8 cellular contexts compared by ENCODE assay signal in the genomic region with DNA sequence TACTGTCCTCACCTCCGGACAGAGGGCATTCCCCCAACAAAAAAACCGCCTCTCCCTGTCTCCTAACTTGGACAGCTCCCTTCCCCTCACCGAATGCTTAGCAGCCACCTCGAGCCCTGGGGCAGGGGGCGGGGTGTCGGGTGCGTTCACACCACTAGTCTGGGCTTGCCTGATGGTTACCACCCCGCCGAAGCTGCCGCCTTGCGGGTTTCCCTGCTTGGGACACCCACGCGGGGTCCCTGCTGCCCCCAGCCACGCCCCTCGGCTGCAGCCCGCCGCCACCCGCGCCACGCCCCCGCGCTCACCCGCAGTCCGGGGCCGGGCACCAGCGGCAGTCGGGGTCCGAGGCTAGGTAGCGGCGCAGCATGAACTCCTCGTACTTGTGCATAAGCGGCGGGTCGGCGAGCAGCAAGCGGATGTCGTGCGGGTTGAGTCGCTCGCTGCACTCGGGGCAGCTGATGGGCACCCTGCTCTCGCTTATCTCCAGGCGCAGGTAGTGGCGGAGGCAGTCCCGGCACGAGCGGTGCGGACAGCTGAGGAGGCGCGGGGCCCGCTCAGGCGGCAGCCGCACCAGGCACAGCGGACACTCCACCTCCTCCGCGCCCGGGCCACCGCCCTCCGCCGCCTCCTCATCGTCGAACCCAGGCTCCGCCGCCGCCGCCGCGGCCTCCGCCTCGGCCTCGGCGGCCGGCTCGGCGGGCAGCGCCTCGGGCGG. TPM values are rescaled to one million over a fixed set of nuclear protein-coding genes. Genes with fewer than 3 reads are reported as not detected.
A peak's percentile ranks its signal among the peaks of the same experiment; 100 is the strongest.
DNase-seq lines count a peak whose midpoint lies in the region; ATAC-seq and TF ChIP-seq lines count a peak whose summit lies in the region.

No MANE protein-coding gene starts in this region.

- H3K27me3 ChIP-seq in effector memory CD4-positive, alpha-beta T cell (replicated peaks; ENCODE audit: control insufficient read depth, insufficient read depth, low read length, poor library complexity, severe bottlenecking): no peaks in the 10 kb centered on the region

- H3K27ac ChIP-seq in effector memory CD4-positive, alpha-beta T cell (ENCODE audit: insufficient read depth, low read length, poor library complexity, severe bottlenecking): peak overlapping the region; percentile 66

- H3K4me1 ChIP-seq in effector memory CD4-positive, alpha-beta T cell (ENCODE audit: control insufficient read depth, insufficient read depth, low read length, poor library complexity, severe bottlenecking): peaks cover 6% of the 10 kb centered on the region

- peaks cover 18% of the 10 kb centered on the region for H3K36me3 Mint-ChIP-seq in activated CD4-positive, alpha-beta memory T cell treated with anti-CD3 and anti-CD28 coated beads, Interleukin-2, amount 10 ng/mL, durations not matched to agents 7 days and 5 days (ENCODE audit: low read depth)

- peak overlapping the region; percentile 76 for H3K27ac Mint-ChIP-seq in activated CD4-positive, alpha-beta memory T cell treated with anti-CD3 and anti-CD28 coated beads, Interleukin-2, amount 10 ng/mL, durations not matched to agents 7 days and 5 days

- ATAC-seq in GM18505 (IDR thresholded peaks at IDR 0.05; ENCODE audit: unreplicated experiment): peak; percentile 24
- ATAC-seq in HG02798 (IDR thresholded peaks at IDR 0.05; ENCODE audit: poor library complexity, unreplicated experiment): peak; percentile 29

- POLR2A ChIA-PET in activated CD4-positive, alpha-beta memory T cell treated with anti-CD3 and anti-CD28 coated beads, Interleukin-2, amount 10 ng/mL, durations not matched to agents 7 days and 5 days (lab: Charles Lee): interaction anchor here (0.7 to 4.1 kb wide), 25 partner anchors 9 to 313 kb away, joined by 3 to 46 read pairs (median 5); a partner anchor contains a TSS

- DNase-seq in NCI-H345 (lab: John Stamatoyannopoulos, UW) (peak; percentile 63), mesenteric fat pad (ENCODE audit: low spot score) (peak; percentile 91), occipital lobe (lab: John Stamatoyannopoulos, UW) (no peak)
- DNase-seq in activated CD4-positive, alpha-beta memory T cell treated with anti-CD3 and anti-CD28 coated beads, Interleukin-2, amount 10 ng/mL, durations not matched to agents 7 days and 5 days: peak; percentile 70
- peak; percentile 50 to 55 (median 55) for DNase-seq in effector memory CD4-positive, alpha-beta T cell
- peak; percentile 40 to 54 for DNase-seq in stimulated activated CD8-positive, alpha-beta memory T cell treated with anti-CD3 and anti-CD28 coated beads, Interleukin-15, amount 100 ng/mL, for 48 hours (ENCODE audit: low read depth in 2 of 2)

- H3K4me1 Mint-ChIP-seq in activated CD4-positive, alpha-beta memory T cell treated with anti-CD3 and anti-CD28 coated beads, Interleukin-2, amount 10 ng/mL, durations not matched to agents 7 days and 5 days: peaks cover 62% of the 10 kb centered on the region

- H3K36me3 ChIP-seq in effector memory CD4-positive, alpha-beta T cell (ENCODE audit: control insufficient read depth, insufficient read depth, low read length): no peaks in the 10 kb centered on the region

- H3K9me3 Mint-ChIP-seq in activated CD4-positive, alpha-beta memory T cell treated with anti-CD3 and anti-CD28 coated beads, Interleukin-2, amount 10 ng/mL, durations not matched to agents 7 days and 5 days: no peaks in the 10 kb centered on the region

- CTCF ChIA-PET in activated CD4-positive, alpha-beta memory T cell treated with anti-CD3 and anti-CD28 coated beads, Interleukin-2, amount 10 ng/mL, durations not matched to agents 7 days and 5 days (lab: Charles Lee): interaction anchor here (0.7 to 2.6 kb wide), 4 partner anchors 17 to 118 kb away, joined by 3 to 10 read pairs (median 4); no protein-coding TSS in a partner anchor

- H3K4me3 Mint-ChIP-seq in activated CD4-positive, alpha-beta memory T cell treated with anti-CD3 and anti-CD28 coated beads, Interleukin-2, amount 10 ng/mL, durations not matched to agents 7 days and 5 days: peak overlapping the region; percentile 72

- H3K9me3 ChIP-seq in effector memory CD4-positive, alpha-beta T cell (ENCODE audit: control insufficient read depth, low read length): no peaks in the 10 kb centered on the region

- peak overlapping the region; percentile 88 for H3K4me3 ChIP-seq in effector memory CD4-positive, alpha-beta T cell (ENCODE audit: insufficient read depth, low read depth, low read length, poor library complexity, severe bottlenecking)

- no peaks in the 10 kb centered on the region for H3K27me3 Mint-ChIP-seq in activated CD4-positive, alpha-beta memory T cell treated with anti-CD3 and anti-CD28 coated beads, Interleukin-2, amount 10 ng/mL, durations not matched to agents 7 days and 5 days

- TF ChIP-seq POLR2A in GM18505 (IDR thresholded peaks at IDR 0.05; ENCODE audit: borderline replicate concordance, extremely low read depth, insufficient read depth, insufficient read length): no peak

RNA-seq across cellular contexts. Expression of a gene that starts 0.7 kb away (rescaled TPM):
- 10 to 100 TPM; 42.9 to 46.9 TPM for total RNA-seq in activated CD4-positive, alpha-beta memory T cell treated with anti-CD3 and anti-CD28 coated beads, Interleukin-2, amount 10 ng/mL, durations not matched to agents 7 days and 5 days
- total RNA-seq in mesenteric fat pad (23.5 TPM), occipital lobe (37.9 TPM)
